In genomic region chr1:43773821-43774220, GRCh38 we compare ENCODE assay signal across 24 cellular contexts.
"Had no signal": no experiment of that assay in that cellular context is flagged by ENCODE, and none has a peak within 500 bp of the region (broad histone marks: within the 10 kb centered on the region; RNA-seq: fewer than 3 reads in every experiment).

No MANE protein-coding gene starts in this region.

- DNase-seq: activated B cell treated with CpG ODN at 0.5 μM for 24 hours; activated CD4-positive, alpha-beta memory T cell treated with anti-CD3 and anti-CD28 coated beads for 36 hours; activated CD4-positive, alpha-beta T cell treated with anti-CD3 and anti-CD28 coated beads for 4 hours; activated CD8-positive, alpha-beta memory T cell treated with anti-CD3 and anti-CD28 coated beads, Interleukin-2, amount 10 ng/mL, durations not matched to agents 7 days and 5 days; activated naive CD4-positive, alpha-beta T cell; activated naive CD8-positive, alpha-beta T cell treated with anti-CD3 and anti-CD28 coated beads for 36 hours; amygdala; dermis blood vessel endothelial cell; effector memory CD4-positive, alpha-beta T cell; esophagus squamous epithelium; heart left ventricle; kidney glomerular epithelial cell; naive thymus-derived CD8-positive, alpha-beta T cell; posterior cingulate gyrus; sigmoid colon; spleen; stimulated activated CD8-positive, alpha-beta memory T cell treated with anti-CD3 and anti-CD28 coated beads, Interleukin-4, amount 100 ng/mL, for 48 hours; stimulated activated naive CD4-positive, alpha-beta T cell treated with Interleukin-2 at 50 U/mL for 16 hours; T-helper 1 cell; T-helper 9 cell; thyroid gland had no signal

- H3K27me3 ChIP-seq: esophagus squamous epithelium, gastroesophageal sphincter, heart left ventricle, sigmoid colon, spleen, thyroid gland had no signal

- FAIRE-seq: endothelial cell of umbilical vein had no signal

- H3K4me1 ChIP-seq: spleen, thyroid gland had no signal

- H3K4me3 Mint-ChIP-seq: activated B cell treated with CpG ODN at 0.5 μM for 24 hours; activated CD4-positive, alpha-beta memory T cell treated with anti-CD3 and anti-CD28 coated beads for 36 hours; activated CD8-positive, alpha-beta memory T cell treated with anti-CD3 and anti-CD28 coated beads, Interleukin-2, amount 10 ng/mL, durations not matched to agents 7 days and 5 days; activated naive CD8-positive, alpha-beta T cell treated with anti-CD3 and anti-CD28 coated beads for 36 hours; activated T-helper 17 cell treated with anti-CD3 and anti-CD28 coated beads, Interleukin-2, amount 50 U/mL, for 72 hours; naive thymus-derived CD8-positive, alpha-beta T cell had no signal

- ATAC-seq: activated CD8-positive, alpha-beta memory T cell treated with anti-CD3 and anti-CD28 coated beads, Interleukin-2, amount 10 ng/mL, durations not matched to agents 7 days and 5 days; activated T-helper 17 cell treated with anti-CD3 and anti-CD28 coated beads, Interleukin-2, amount 50 U/mL, for 72 hours; gastroesophageal sphincter; naive thymus-derived CD8-positive, alpha-beta T cell had no signal

- H3K4me1 Mint-ChIP-seq: naive thymus-derived CD8-positive, alpha-beta T cell had no signal

- H3K4me3 ChIP-seq: esophagus squamous epithelium, gastroesophageal sphincter, heart left ventricle, sigmoid colon, spleen, thyroid gland had no signal

- H3K27ac ChIP-seq: esophagus squamous epithelium, gastroesophageal sphincter, heart left ventricle, sigmoid colon, spleen, thyroid gland had no signal

- H3K27me3 Mint-ChIP-seq: activated B cell treated with CpG ODN at 0.5 μM for 24 hours; activated CD4-positive, alpha-beta memory T cell treated with anti-CD3 and anti-CD28 coated beads for 36 hours; activated CD8-positive, alpha-beta memory T cell treated with anti-CD3 and anti-CD28 coated beads, Interleukin-2, amount 10 ng/mL, durations not matched to agents 7 days and 5 days; activated naive CD8-positive, alpha-beta T cell treated with anti-CD3 and anti-CD28 coated beads for 36 hours; activated T-helper 17 cell treated with anti-CD3 and anti-CD28 coated beads, Interleukin-2, amount 50 U/mL, for 72 hours; naive thymus-derived CD8-positive, alpha-beta T cell had no signal

- H3K36me3 ChIP-seq: esophagus squamous epithelium, thyroid gland had no signal

- H3K9me3 ChIP-seq: esophagus squamous epithelium, gastroesophageal sphincter, sigmoid colon, thyroid gland had no signal
